Comparison of ENCODE assay signal across 14 cellular contexts in genomic region chr4:70746179-70746839, GRCh38. TPM values are rescaled to one million over a fixed set of nuclear protein-coding genes. Genes with fewer than 3 reads are reported as not detected.
A peak's percentile ranks its signal among the peaks of the same experiment; 100 is the strongest.
DNase-seq lines count a peak whose midpoint lies in the region; ATAC-seq and TF ChIP-seq lines count a peak whose summit lies in the region.
"Had no signal": no experiment of that assay in that cellular context is flagged by ENCODE, and none has a peak within 500 bp of the region (broad histone marks: within the 10 kb centered on the region; RNA-seq: fewer than 3 reads in every experiment).

No MANE protein-coding gene starts in this region.

- no peak overlapping the region for H3K9ac ChIP-seq in GM23248

- H3K79me2 ChIP-seq in GM23248 (ENCODE audit: insufficient read depth) = peaks cover 95% of the 10 kb centered on the region
- H3K79me2 ChIP-seq in hepatocyte = peaks cover 60% of the 10 kb centered on the region
- H3K79me2 ChIP-seq in OCI-LY7 (ENCODE audit: insufficient read depth, low read depth, low read length) = no peaks in the 10 kb centered on the region

- H3K9me2 ChIP-seq in GM23248 (ENCODE audit: insufficient read depth) (no peaks in the 10 kb centered on the region), hepatocyte (replicated peaks; ENCODE audit: insufficient read depth) (no peaks in the 10 kb centered on the region), OCI-LY7 (ENCODE audit: insufficient read depth, low read length) (no peaks in the 10 kb centered on the region)

- POLR2A ChIA-PET in OCI-LY7 (lab: Charles Lee) = interaction anchor here (1.6 to 5.3 kb wide), 3 partner anchors 8 to 11 kb away, joined by 5 to 25 read pairs (median 11); no protein-coding TSS in a partner anchor

- H3K36me3 ChIP-seq in GM23248 (ENCODE audit: low read depth) (no peaks in the 10 kb centered on the region), hepatocyte (replicated peaks; ENCODE audit: insufficient read depth, low read depth) (no peaks in the 10 kb centered on the region), OCI-LY7 (ENCODE audit: insufficient read depth, low read length) (no peaks in the 10 kb centered on the region; the same call in 1 of the 2 replicates)
- H3K36me3 ChIP-seq: uterus had no signal

- H2AFZ ChIP-seq in GM23248 (no peak overlapping the region), hepatocyte (no peak overlapping the region), OCI-LY7 (ENCODE audit: low read length) (no peak overlapping the region)

- peak overlapping the region; percentile 72 for H3K27ac ChIP-seq in GM23248
- peak overlapping the region; percentile 39 for H3K27ac ChIP-seq in hepatocyte
- no peak overlapping the region for H3K27ac ChIP-seq in OCI-LY7 (ENCODE audit: low read depth, low read length, poor library complexity, severe bottlenecking)
- H3K27ac ChIP-seq: uterus had no signal

- TF ChIP-seq CTCF in cardiac fibroblast (IDR thresholded peaks at IDR 0.05; ENCODE audit: low read depth, low read length) (no peak), hepatocyte (IDR thresholded peaks at IDR 0.05; ENCODE audit: poor library complexity) (no peak), OCI-LY7 (conservative IDR thresholded peaks at IDR 0.05; ENCODE audit: low read length) (no peak)

- H3K9me3 ChIP-seq in GM23248 (ENCODE audit: low read depth) = no peaks in the 10 kb centered on the region
- H3K9me3 ChIP-seq in hepatocyte (ENCODE audit: low read depth) = no peaks in the 10 kb centered on the region
- H3K9me3 ChIP-seq in OCI-LY7 (ENCODE audit: low read length) = no peaks in the 10 kb centered on the region
- H3K9me3 ChIP-seq: uterus had no signal

- H3K4me3 ChIP-seq in GM23248 (no peak overlapping the region), cardiac fibroblast (replicated peaks in 1 of 2; ENCODE audit: low read depth in 2 of 2, low read length in 2 of 2) (no peak overlapping the region), hepatocyte (no peak overlapping the region), OCI-LY7 (ENCODE audit: low read depth, low read length, poor library complexity, severe bottlenecking) (no peak overlapping the region)
- H3K4me3 ChIP-seq: uterus had no signal

- DNase-seq in GM23248 (peak; percentile 64), cardiac fibroblast (ENCODE audit: low read depth in 2 of 2) (peak; percentile 81 to 91), hepatocyte (ENCODE audit: low spot score) (peak; percentile 12), stromal cell of bone marrow (ENCODE audit: low read depth) (peak; percentile 40), mucosa of gallbladder (ENCODE audit: low spot score) (no peak), OCI-LY7 (ENCODE audit: low spot score) (no peak), iPS-NIHi7 (ENCODE audit: extremely low spot score) (no peak)
- DNase-seq: activated naive CD8-positive, alpha-beta T cell treated with anti-CD3 and anti-CD28 coated beads, Interleukin-2, amount 50 U/mL, for 24 hours; effector memory CD4-positive, alpha-beta T cell; left cardiac atrium; NCI-H1436; stimulated activated naive CD8-positive, alpha-beta T cell treated with anti-CD3 and anti-CD28 coated beads, Interleukin-15, Interleukin-2, amounts not matched to agents 100 U/mL and 50 U/mL, for 24 hours; uterus had no signal

- peaks cover 17% of the 10 kb centered on the region for H3K4me1 ChIP-seq in GM23248 (ENCODE audit: insufficient read depth)
- peaks cover 7% of the 10 kb centered on the region for H3K4me1 ChIP-seq in hepatocyte (ENCODE audit: insufficient read depth)
- H3K4me1 ChIP-seq in OCI-LY7 (ENCODE audit: insufficient read depth, low read length, poor library complexity, severe bottlenecking) = peaks cover 22% of the 10 kb centered on the region
- H3K4me1 ChIP-seq: uterus had no signal

- 95 to 96% methylated on average over 9 of the region's 9 CpGs for WGBS in GM23248 (ENCODE audit: low coverage in 1 of 2, low lambda C conversion rate in 2 of 2, missing lambda C conversion rate in 2 of 2), 2 experiments
- WGBS in hepatocyte (ENCODE audit: low lambda C conversion rate, missing lambda C conversion rate) = 78% methylated on average over 7 of the region's 9 CpGs

- in situ Hi-C loops in GM23248 (cut with MboI) = no loop called here

- ATAC-seq in HG03521 (IDR thresholded peaks at IDR 0.05; ENCODE audit: unreplicated experiment) = no peak
- ATAC-seq: activated naive CD8-positive, alpha-beta T cell treated with anti-CD3 and anti-CD28 coated beads, Interleukin-2, amount 50 U/mL, for 24 hours; stimulated activated naive CD8-positive, alpha-beta T cell treated with anti-CD3 and anti-CD28 coated beads, Interleukin-15, Interleukin-2, amounts not matched to agents 100 U/mL and 50 U/mL, for 24 hours had no signal

- H3K4me2 ChIP-seq in GM23248 (ENCODE audit: unreplicated experiment) (no peak overlapping the region), hepatocyte (no peak overlapping the region), OCI-LY7 (ENCODE audit: low read length) (no peak overlapping the region)

- no peaks in the 10 kb centered on the region for H3K27me3 ChIP-seq in GM23248 (replicated peaks; ENCODE audit: insufficient read depth)
- no peaks in the 10 kb centered on the region for H3K27me3 ChIP-seq in hepatocyte
- H3K27me3 ChIP-seq: uterus had no signal

- intact Hi-C loops in OCI-LY7 (cut with micrococcal nuclease; ENCODE audit: unreplicated experiment) = loop anchor here (1.0 kb wide), 1 partner anchor 20 kb away; no protein-coding TSS in a partner anchor

- no TSS peak for BruUV-seq in OCI-LY7 (replicated peaks; lab: Mats Ljungman, UMichigan)

- H4K20me1 ChIP-seq in GM23248 (ENCODE audit: insufficient read depth) = no peaks in the 10 kb centered on the region
- peaks cover 4% of the 10 kb centered on the region for H4K20me1 ChIP-seq in hepatocyte (ENCODE audit: insufficient read depth, poor library complexity, severe bottlenecking)
- no peaks in the 10 kb centered on the region for H4K20me1 ChIP-seq in OCI-LY7 (ENCODE audit: insufficient read depth, low read length)

- peaks cover 6% of the 10 kb centered on the region; the same call in 1 of the 2 replicates for H3F3A ChIP-seq in GM23248 (ENCODE audit: insufficient read depth)

- CTCF ChIA-PET in OCI-LY7 (lab: Charles Lee; ENCODE audit: unreplicated experiment) = no interaction called here

RNA-seq across cellular contexts. Expression of gene RUFY3, which starts 24.5 kb away (rescaled TPM):
- 24.0 and 36.2 TPM in 2 replicates for total RNA-seq in GM23248 (2014; rRNA removed; shearing (Covaris generic))
- polyA plus RNA-seq in GM23248 (2016; fragmentation: Nextera tagmentation; extraction: Ambion mirVana) (12.9 and 13.5 TPM in 2 replicates), hepatocyte (22.2 and 25.6 TPM in 2 replicates)
- total RNA-seq in hepatocyte (31.2 and 40.1 TPM in 2 replicates), mucosa of gallbladder (46.6 TPM), OCI-LY7 (2022) (42.6 and 52.2 TPM in 2 replicates)
- 36.4 and 38.2 TPM in 2 replicates for total RNA-seq in OCI-LY7 (2014; rRNA removed; shearing (Covaris generic))

RNA-seq across cellular contexts. Expression of gene UTP3, which starts 58.0 kb away (rescaled TPM):
- total RNA-seq in GM23248 (2014; rRNA removed; shearing (Covaris generic)) = 22.8 and 27.1 TPM in 2 replicates
- polyA plus RNA-seq in GM23248 (2016; fragmentation: Nextera tagmentation; extraction: Ambion mirVana) = 17.8 and 19.2 TPM in 2 replicates
- total RNA-seq in hepatocyte = 16.2 and 19.8 TPM in 2 replicates
- 12.0 and 13.9 TPM in 2 replicates for polyA plus RNA-seq in hepatocyte
- 17.1 TPM for total RNA-seq in mucosa of gallbladder
- total RNA-seq in OCI-LY7 (2014; rRNA removed; shearing (Covaris generic)) = 34.0 and 51.5 TPM in 2 replicates
- total RNA-seq in OCI-LY7 (2022) = 54.8 and 57.8 TPM in 2 replicates

Comparison
In these comparisons a context has a peak if more than half of its experiments do, and no peak if none do; other contexts are left out.
1. DNase-seq: peak in GM23248 (single experiment), cardiac fibroblast (2 of 2), hepatocyte (single experiment) and stromal cell of bone marrow (single experiment); none in mucosa of gallbladder (single experiment), OCI-LY7 (single experiment) and iPS-NIHi7 (single experiment).